ENCODE assay signal across 28 cellular contexts in the genomic region with DNA sequence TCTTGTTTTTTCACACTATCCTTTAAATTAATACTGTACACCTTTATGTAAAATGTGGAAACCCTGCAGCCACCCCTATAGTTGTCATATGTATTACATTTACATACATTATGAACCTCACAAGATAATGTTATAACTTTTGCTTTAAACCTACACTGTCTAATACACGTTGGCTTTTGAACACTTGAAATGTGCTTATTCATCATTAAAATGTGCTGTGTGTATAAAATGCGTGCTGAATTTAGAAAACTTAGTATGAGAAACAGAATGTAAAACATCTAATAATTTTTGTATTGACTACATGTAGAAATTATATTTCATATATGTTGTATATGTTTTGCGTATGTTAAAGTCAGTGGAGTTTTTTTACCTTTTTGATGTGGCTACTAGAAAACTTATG.
A peak's percentile ranks its signal among the peaks of the same experiment; 100 is the strongest.
DNase-seq lines count a peak whose midpoint lies in the region; ATAC-seq, FAIRE-seq and TF ChIP-seq lines count a peak whose summit lies in the region.
"Had no signal": no experiment of that assay in that cellular context is flagged by ENCODE, and none has a peak within 500 bp of the region (broad histone marks: within the 10 kb centered on the region; RNA-seq: fewer than 3 reads in every experiment).

No MANE protein-coding gene starts in this region.

- no peaks in the 10 kb centered on the region for H3K9me2 ChIP-seq in SK-N-SH

- intact Hi-C loops in left ventricle myocardium inferior (cut with micrococcal nuclease) (no loop called here), right cardiac atrium (cut with DNase I) (no loop called here), gastrocnemius medialis (cut with DNase I; ENCODE audit: low total_unique reads) (no loop called here)

- no peaks in the 10 kb centered on the region for H3K36me3 ChIP-seq in left ventricle myocardium inferior
- H3K36me3 ChIP-seq in astrocyte (ENCODE audit: insufficient read depth, low read length) = no peaks in the 10 kb centered on the region
- H3K36me3 ChIP-seq in gastrocnemius medialis = no peaks in the 10 kb centered on the region
- peaks cover 0 to 3% of the 10 kb centered on the region in 2 experiments for H3K36me3 ChIP-seq in SK-N-SH (replicated peaks in 1 of 2; ENCODE audit: control insufficient read depth in 1 of 2, insufficient read depth in 2 of 2, low read length in 1 of 2)

- H3K27ac ChIP-seq in left ventricle myocardium inferior (replicated peaks) (peak overlapping the region; percentile 42), right cardiac atrium (ENCODE audit: low read length) (no peak overlapping the region), astrocyte (ENCODE audit: low read depth, low read length) (no peak overlapping the region), gastrocnemius medialis (peak overlapping the region in 3 of 4 donors; percentile 43 to 54 (median 50)), SK-N-SH (ENCODE audit: low read depth in 2 of 2, low read length in 1 of 2) (no peak overlapping the region)
- H3K27ac ChIP-seq: C4-2B had no signal

- FAIRE-seq in G401.6 (lab: Jason Lieb, UNC) (peak; percentile 37), astrocyte (lab: Jason Lieb, UNC) (no peak)
- FAIRE-seq: GM12892, H1 had no signal

- H2AFZ ChIP-seq in astrocyte (ENCODE audit: low read depth, low read length) (no peak overlapping the region), SK-N-SH (ENCODE audit: low read depth) (no peak overlapping the region)

- CTCF ChIA-PET in SK-N-SH (lab: Yijun Ruan, JAX) = interaction anchor here (0.9 to 1.1 kb wide), 2 partner anchors 34 to 130 kb away, joined by 3 read pairs; no protein-coding TSS in a partner anchor

- POLR2A ChIA-PET in SK-N-SH (lab: Yijun Ruan, JAX) = no interaction called here

- in situ Hi-C loops in gastrocnemius medialis (cut with MboI; ENCODE audit: low sequenced_read_pairs in 4 of 4) = no loop called here

- H3K4me1 ChIP-seq in left ventricle myocardium inferior (peaks cover 39% of the 10 kb centered on the region), right cardiac atrium (ENCODE audit: control insufficient read depth, insufficient read depth, low read length) (no peaks in the 10 kb centered on the region), astrocyte (ENCODE audit: insufficient read depth, low read length) (peaks cover 3% of the 10 kb centered on the region), gastrocnemius medialis (peaks cover 8 to 12% of the 10 kb centered on the region in 2 donors), SK-N-SH (ENCODE audit: control insufficient read depth in 1 of 2, insufficient read depth in 2 of 2, low read depth in 1 of 2, low read length in 1 of 2) (peaks cover 0 to 13% of the 10 kb centered on the region in 2 experiments; a peak in 1 of 4 replicates)

- TF ChIP-seq CTCF in left ventricle myocardium inferior (IDR thresholded peaks at IDR 0.05; ENCODE audit: borderline replicate concordance) (no peak), astrocyte (IDR thresholded peaks at IDR 0.05; ENCODE audit: insufficient read depth, low read depth, low read length) (no peak), gastrocnemius medialis (IDR thresholded peaks at IDR 0.05 in 4 of 5, conservative IDR thresholded peaks at IDR 0.05 in 1 of 5) (no peak), SK-N-SH (IDR thresholded peaks at IDR 0.05) (no peak)

- no peak for ATAC-seq in right cardiac atrium
- ATAC-seq in gastrocnemius medialis = no peak
- ATAC-seq: CD8-positive, alpha-beta T cell had no signal

- no peaks in the 10 kb centered on the region for H3K9me3 Mint-ChIP-seq in astrocyte (ENCODE audit: unreplicated experiment)
- H3K9me3 Mint-ChIP-seq: CD8-positive, alpha-beta T cell had no signal

- peaks cover 16% of the 10 kb centered on the region for H3K9me3 ChIP-seq in left ventricle myocardium inferior (replicated peaks)
- no peaks in the 10 kb centered on the region for H3K9me3 ChIP-seq in right cardiac atrium (ENCODE audit: control insufficient read depth, low read length)
- H3K9me3 ChIP-seq in astrocyte (ENCODE audit: insufficient read depth, low read depth, low read length) = no peaks in the 10 kb centered on the region
- H3K9me3 ChIP-seq in gastrocnemius medialis = no peaks in the 10 kb centered on the region
- H3K9me3 ChIP-seq in SK-N-SH = no peaks in the 10 kb centered on the region

- H3K79me2 ChIP-seq in astrocyte (ENCODE audit: insufficient read depth, low read length) (peaks cover 5% of the 10 kb centered on the region), SK-N-SH (ENCODE audit: insufficient read depth) (no peaks in the 10 kb centered on the region)

- H3K4me3 Mint-ChIP-seq in astrocyte (ENCODE audit: unreplicated experiment) = no peak overlapping the region
- H3K4me3 Mint-ChIP-seq: B cell; CD8-positive, alpha-beta T cell had no signal

- peaks cover 6% of the 10 kb centered on the region for H3K4me1 Mint-ChIP-seq in astrocyte (ENCODE audit: low read depth, unreplicated experiment)

- DNase-seq in left ventricle myocardium inferior (no peak), right cardiac atrium (no peak), astrocyte (ENCODE audit: low read depth) (no peak), gastrocnemius medialis (no peak), SK-N-SH (no peak), NCI-H345 (lab: John Stamatoyannopoulos, UW) (no peak)
- DNase-seq in activated CD4-positive, CD25-positive, alpha-beta regulatory T cell treated with anti-CD3 and anti-CD28 coated beads, Interleukin-2, amount 50 U/mL, for 72 hours = no peak
- DNase-seq: CD8-positive, alpha-beta T cell; DMS79 treated with DMSO at 0.1 percent for 48 hours; HCEC 1CT; Kasumi-1; MV-4-11; NCI-H1105; NCI-H1436 treated with DMSO at 0.1 percent for 48 hours; NCI-H1930; NCI-H2107; NCI-H446; NCI-H524 treated with DMSO at 0.1 percent for 48 hours; NCI-H82; NK-92 treated with Interleukin-12 subunit alpha and Interleukin-12 subunit beta, amount 100 ng/mL, for 24 hours; RPMI8226; SHP77 treated with DMSO at 0.1 percent for 48 hours; SW 1271 had no signal

- no peak for TF ChIP-seq EP300 in SK-N-SH (IDR thresholded peaks at IDR 0.05; ENCODE audit: borderline replicate concordance in 1 of 2, low read depth in 1 of 2, low read length in 1 of 2)

- H3K27ac Mint-ChIP-seq in astrocyte (ENCODE audit: unreplicated experiment) = peak overlapping the region; percentile 34
- H3K27ac Mint-ChIP-seq: B cell; CD8-positive, alpha-beta T cell had no signal

- no peaks in the 10 kb centered on the region for H3K27me3 Mint-ChIP-seq in astrocyte (ENCODE audit: low read depth, unreplicated experiment)
- H3K27me3 Mint-ChIP-seq: B cell had no signal

- no peak for TF ChIP-seq RAD21 in SK-N-SH (IDR thresholded peaks at IDR 0.05; ENCODE audit: low read length)

- no peak for TF ChIP-seq POLR2A in gastrocnemius medialis (IDR thresholded peaks at IDR 0.05)

- WGBS in right cardiac atrium = 86% methylated on average over 3 of the region's 3 CpGs
- WGBS in SK-N-SH (ENCODE audit: low lambda C conversion rate) = 96% methylated on average over 3 of the region's 3 CpGs

- H3K4me3 ChIP-seq in left ventricle myocardium inferior (no peak overlapping the region), right cardiac atrium (ENCODE audit: low read length) (no peak overlapping the region), astrocyte (ENCODE audit: insufficient read depth, low read depth, low read length) (no peak overlapping the region), gastrocnemius medialis (no peak overlapping the region), SK-N-SH (ENCODE audit: low read depth in 2 of 2, low read length in 1 of 2) (no peak overlapping the region)

- H3K9ac ChIP-seq in astrocyte (ENCODE audit: low read length) (no peak overlapping the region), SK-N-SH (no peak overlapping the region)

- H4K20me1 ChIP-seq in astrocyte (ENCODE audit: insufficient read depth, low read length) = no peaks in the 10 kb centered on the region
- H4K20me1 ChIP-seq in SK-N-SH (ENCODE audit: insufficient read depth) = no peaks in the 10 kb centered on the region

- H3K4me2 ChIP-seq in astrocyte (ENCODE audit: low read length) (no peak overlapping the region), SK-N-SH (no peak overlapping the region)

- H3F3A ChIP-seq in SK-N-SH (replicated peaks; ENCODE audit: insufficient read depth) = no peaks in the 10 kb centered on the region

- H3K27me3 ChIP-seq in left ventricle myocardium inferior (ENCODE audit: low read depth) (no peaks in the 10 kb centered on the region), right cardiac atrium (ENCODE audit: control insufficient read depth, insufficient read depth) (no peaks in the 10 kb centered on the region), astrocyte (ENCODE audit: insufficient read depth, low read length) (no peaks in the 10 kb centered on the region), gastrocnemius medialis (no peaks in the 10 kb centered on the region), SK-N-SH (ENCODE audit: insufficient read depth) (no peaks in the 10 kb centered on the region)

- H3K36me3 Mint-ChIP-seq in astrocyte (ENCODE audit: low read depth, unreplicated experiment) = peaks cover 3% of the 10 kb centered on the region

TF ChIP-seq in SK-N-SH, 30 proteins besides CTCF, POLR2A, EP300 and RAD21:
- TF ChIP-seq SMC3 (IDR thresholded peaks at IDR 0.05; ENCODE audit: low read depth, low read length) (no peak), FOXM1 (IDR thresholded peaks at IDR 0.05; ENCODE audit: low read depth) (no peak), RXRA (IDR thresholded peaks at IDR 0.05; ENCODE audit: borderline replicate concordance, low read depth) (no peak), TEAD4 (IDR thresholded peaks at IDR 0.05; ENCODE audit: borderline replicate concordance, insufficient read depth) (no peak), GATA2 (CRISPR knock-in tag; IDR thresholded peaks at IDR 0.05) (no peak), ELF1 (IDR thresholded peaks at IDR 0.05) (no peak), TCF12 (IDR thresholded peaks at IDR 0.05) (no peak), TAF1 (IDR thresholded peaks at IDR 0.05; ENCODE audit: borderline replicate concordance, low read depth, low read length) (no peak), MXI1 (IDR thresholded peaks at IDR 0.05; ENCODE audit: low read depth, low read length) (no peak), EZH2phosphoT487 (IDR thresholded peaks at IDR 0.05; ENCODE audit: borderline replicate concordance, low read depth) (no peak)
- TF ChIP-seq, protein P1, sequence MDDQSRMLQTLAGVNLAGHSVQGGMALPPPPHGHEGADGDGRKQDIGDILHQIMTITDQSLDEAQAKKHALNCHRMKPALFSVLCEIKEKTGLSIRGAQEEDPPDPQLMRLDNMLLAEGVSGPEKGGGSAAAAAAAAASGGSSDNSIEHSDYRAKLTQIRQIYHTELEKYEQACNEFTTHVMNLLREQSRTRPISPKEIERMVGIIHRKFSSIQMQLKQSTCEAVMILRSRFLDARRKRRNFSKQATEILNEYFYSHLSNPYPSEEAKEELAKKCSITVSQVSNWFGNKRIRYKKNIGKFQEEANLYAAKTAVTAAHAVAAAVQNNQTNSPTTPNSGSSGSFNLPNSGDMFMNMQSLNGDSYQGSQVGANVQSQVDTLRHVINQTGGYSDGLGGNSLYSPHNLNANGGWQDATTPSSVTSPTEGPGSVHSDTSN (IDR thresholded peaks at IDR 0.05) = no peak
- TF ChIP-seq, protein P2, sequence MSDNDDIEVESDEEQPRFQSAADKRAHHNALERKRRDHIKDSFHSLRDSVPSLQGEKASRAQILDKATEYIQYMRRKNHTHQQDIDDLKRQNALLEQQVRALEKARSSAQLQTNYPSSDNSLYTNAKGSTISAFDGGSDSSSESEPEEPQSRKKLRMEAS (IDR thresholded peaks at IDR 0.05; ENCODE audit: low read depth) = no peak

Comparison
In these comparisons a context has a peak if more than half of its experiments do, and no peak if none do; other contexts are left out.
1. H3K27ac ChIP-seq: peak in left ventricle myocardium inferior (single experiment) and gastrocnemius medialis (3 of 4); none in right cardiac atrium (single experiment), astrocyte (single experiment) and SK-N-SH (0 of 2).